In genomic region chr7:137898839-137899681, GRCh38 we compare ENCODE assay signal across 1 cellular context.
TF ChIP-seq lines count a peak whose summit lies in the region.

No MANE protein-coding gene starts in this region.

TF ChIP-seq in K562, 482 proteins besides CTCF, POLR2A, EP300 and RAD21 (continued from another document and continues in another):
- TF ChIP-seq ID3 (CRISPR knock-in tag; IDR thresholded peaks at IDR 0.05) (no peak), ID3 (tag; IDR thresholded peaks at IDR 0.05) (peak; percentile 80; the same call in 1 of the 2 replicates), CHAMP1 (IDR thresholded peaks at IDR 0.05) (peak; percentile 44; the same call in 1 of the 2 replicates), TOE1 (IDR thresholded peaks at IDR 0.05; ENCODE audit: borderline replicate concordance) (peak; percentile 47), TOE1 (CRISPR knock-in tag; IDR thresholded peaks at IDR 0.05; ENCODE audit: borderline replicate concordance, low read depth) (peak; percentile 82; the same call in 1 of the 2 replicates), ZBTB17 (CRISPR knock-in tag; IDR thresholded peaks at IDR 0.05) (peak; percentile 43; the same call in 1 of the 2 replicates), ZKSCAN1 (IDR thresholded peaks at IDR 0.05; ENCODE audit: low read depth, low read length) (peak; percentile 56; the same call in 1 of the 2 replicates), NFRKB (IDR thresholded peaks at IDR 0.05; ENCODE audit: low read depth) (no peak), KAT2B (IDR thresholded peaks at IDR 0.05; ENCODE audit: low read depth, low read length) (no peak), ZBTB12 (CRISPR knock-in tag; IDR thresholded peaks at IDR 0.05) (no peak), MCM2 (IDR thresholded peaks at IDR 0.05; ENCODE audit: low read depth) (no peak), RBM22 (IDR thresholded peaks at IDR 0.05; ENCODE audit: low read depth, low read length, poor library complexity, severe bottlenecking) (peak; percentile 94), POLR2AphosphoS5 (IDR thresholded peaks at IDR 0.05; ENCODE audit: control insufficient read depth, insufficient read depth, low read depth, low read length) (0 out of 2 replicates have a peak, but pooled peaks have one; percentile 11), SMARCE1 (IDR thresholded peaks at IDR 0.05) (peak; percentile 82), ZNF830 (CRISPR knock-in tag; IDR thresholded peaks at IDR 0.05) (peak; percentile 36; the same call in 1 of the 2 replicates), MTF1 (CRISPR knock-in tag; IDR thresholded peaks at IDR 0.05; ENCODE audit: borderline replicate concordance) (no peak), ZNF41 (CRISPR knock-in tag; conservative IDR thresholded peaks at IDR 0.05) (no peak), MGA (IDR thresholded peaks at IDR 0.05) (no peak), MAX (CRISPR knock-in tag; IDR thresholded peaks at IDR 0.05) (peak; percentile 57; the same call in 1 of the 2 replicates), NR2C1 (IDR thresholded peaks at IDR 0.05) (0 out of 2 replicates have a peak, but pooled peaks have one; percentile 8), NR2C1 (tag; IDR thresholded peaks at IDR 0.05) (no peak), TEAD4 (IDR thresholded peaks at IDR 0.05; ENCODE audit: low read length) (no peak), TEAD4 (CRISPR knock-in tag; IDR thresholded peaks at IDR 0.05; ENCODE audit: borderline replicate concordance) (no peak), HDAC2 (IDR thresholded peaks at IDR 0.05) (0 out of 2 replicates have a peak, but pooled peaks have one; percentile 26), NCOA2 (IDR thresholded peaks at IDR 0.05; ENCODE audit: partially characterized antibody in 2 of 2) (peak in 1 of 2 experiments; percentile 23), THAP12 (CRISPR knock-in tag; IDR thresholded peaks at IDR 0.05) (peak; percentile 44; the same call in 1 of the 2 replicates), KDM5B (IDR thresholded peaks at IDR 0.05; ENCODE audit: insufficient replicate concordance, low read depth, low read length) (no peak), CC2D1A (IDR thresholded peaks at IDR 0.05) (peak; percentile 87), ELF4 (CRISPR knock-in tag; IDR thresholded peaks at IDR 0.05) (0 out of 2 replicates have a peak, but pooled peaks have one; percentile 46), SMAD4 (CRISPR knock-in tag; conservative IDR thresholded peaks at IDR 0.05) (no peak), KLF16 (IDR thresholded peaks at IDR 0.05) (0 out of 2 replicates have a peak, but pooled peaks have one; percentile 38), PRDM10 (IDR thresholded peaks at IDR 0.05; ENCODE audit: partially characterized antibody) (peak; percentile 20), ZNF512 (tag; IDR thresholded peaks at IDR 0.05) (peak; percentile 99), BHLHE40 (IDR thresholded peaks at IDR 0.05; ENCODE audit: low read length) (0 out of 2 replicates have a peak, but pooled peaks have one; percentile 5)
